ENCODE assay signal across 19 cellular contexts in the genomic region with DNA sequence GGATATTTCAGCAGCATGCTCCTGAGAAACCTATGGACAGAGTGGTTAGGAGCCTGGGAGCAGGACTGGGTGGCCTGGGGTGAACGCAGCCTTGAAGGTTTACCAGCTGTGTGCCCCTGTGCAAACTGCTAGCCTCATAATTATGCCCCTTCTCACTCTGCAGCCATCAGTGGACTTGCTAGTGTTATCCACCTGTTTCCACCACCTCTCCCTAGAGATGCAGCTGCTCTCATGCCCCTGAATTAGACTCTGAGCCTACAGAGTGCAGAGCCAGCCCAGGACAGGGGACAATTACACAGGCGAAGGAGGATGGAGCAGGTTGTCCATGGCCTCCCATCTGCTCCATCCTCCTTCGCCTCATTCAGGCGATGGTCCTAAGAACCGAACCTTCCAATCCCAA.
A peak's percentile ranks its signal among the peaks of the same experiment; 100 is the strongest.
DNase-seq lines count a peak whose midpoint lies in the region; ATAC-seq and TF ChIP-seq lines count a peak whose summit lies in the region.
"Had no signal": no experiment of that assay in that cellular context is flagged by ENCODE, and none has a peak within 500 bp of the region (broad histone marks: within the 10 kb centered on the region; RNA-seq: fewer than 3 reads in every experiment).

No MANE protein-coding gene starts in this region.

- intact Hi-C loops in ascending aorta (cut with DNase I) (no loop called here), upper lobe of right lung (cut with DNase I) (no loop called here)
- intact Hi-C loops in activated CD4-positive, alpha-beta T cell treated with anti-CD3 and anti-CD28 coated beads for 36 hours (cut with DNase I, micrococcal nuclease), result no loop called here

- no peak overlapping the region for H3K27ac ChIP-seq in RWPE2 (ENCODE audit: poor library complexity, severe bottlenecking)
- peak overlapping the region; percentile 19 to 51 for H3K27ac ChIP-seq in ascending aorta
- no peak overlapping the region for H3K27ac ChIP-seq in upper lobe of right lung
- H3K27ac ChIP-seq: BLaER1 had no signal

- no peak for ATAC-seq in RWPE2 (ENCODE audit: low read depth)
- ATAC-seq in upper lobe of right lung, result no peak
- no peak for ATAC-seq in activated CD4-positive, alpha-beta T cell treated with anti-CD3 and anti-CD28 coated beads for 36 hours

- H3K36me3 ChIP-seq in RWPE2 (ENCODE audit: low read depth), result no peaks in the 10 kb centered on the region
- peaks cover 19 to 39% of the 10 kb centered on the region in 2 donors for H3K36me3 ChIP-seq in ascending aorta
- no peaks in the 10 kb centered on the region for H3K36me3 ChIP-seq in upper lobe of right lung
- H3K36me3 ChIP-seq: BE2C had no signal

- H3K4me3 ChIP-seq in RWPE2 (ENCODE audit: severe bottlenecking), result no peak overlapping the region
- H3K4me3 ChIP-seq in ascending aorta, result no peak overlapping the region
- H3K4me3 ChIP-seq in upper lobe of right lung, result no peak overlapping the region
- H3K4me3 ChIP-seq: BLaER1 had no signal

- no peaks in the 10 kb centered on the region for H3K4me1 Mint-ChIP-seq in activated CD4-positive, alpha-beta T cell treated with anti-CD3 and anti-CD28 coated beads for 36 hours
- H3K4me1 Mint-ChIP-seq: CD14-positive monocyte; CD4-positive, CD25-positive, alpha-beta regulatory T cell; CD8-positive, alpha-beta memory T cell had no signal

- no peaks in the 10 kb centered on the region for H3K9me3 Mint-ChIP-seq in activated CD4-positive, alpha-beta T cell treated with anti-CD3 and anti-CD28 coated beads for 36 hours (ENCODE audit: low read depth)

- TF ChIP-seq CTCF in RWPE2 (IDR thresholded peaks at IDR 0.05; ENCODE audit: poor library complexity, severe bottlenecking), result no peak
- TF ChIP-seq CTCF in ascending aorta (IDR thresholded peaks at IDR 0.05), result no peak
- no peak for TF ChIP-seq CTCF in upper lobe of right lung (IDR thresholded peaks at IDR 0.05)

- no peak overlapping the region for H3K27ac Mint-ChIP-seq in activated CD4-positive, alpha-beta T cell treated with anti-CD3 and anti-CD28 coated beads for 36 hours
- H3K27ac Mint-ChIP-seq: CD14-positive monocyte; CD4-positive, alpha-beta memory T cell; CD4-positive, CD25-positive, alpha-beta regulatory T cell; CD8-positive, alpha-beta memory T cell had no signal

- H3K36me3 Mint-ChIP-seq in activated CD4-positive, alpha-beta T cell treated with anti-CD3 and anti-CD28 coated beads for 36 hours (ENCODE audit: low read depth), result peaks cover 34% of the 10 kb centered on the region

- DNase-seq in RWPE2 (ENCODE audit: low spot score) (peak; percentile 11), ascending aorta (ENCODE audit: low spot score in 2 of 2) (peak in 1 of 2 donors; percentile 51), myocyte (ENCODE audit: low read depth) (peak; percentile 65), upper lobe of right lung (peak; percentile 13), nucleus accumbens (lab: John Stamatoyannopoulos, UW) (no peak)
- no peak for DNase-seq in activated CD4-positive, alpha-beta T cell treated with anti-CD3 and anti-CD28 coated beads for 4 hours
- no peak for DNase-seq in activated CD4-positive, alpha-beta T cell treated with anti-CD3 and anti-CD28 coated beads for 36 hours
- DNase-seq: 8988T; ACHN; BE2C; C1 segment of cervical spinal cord; CD4-positive, alpha-beta memory T cell; CD4-positive, CD25-positive, alpha-beta regulatory T cell; CD8-positive, alpha-beta memory T cell; COR-L47; DMS79 treated with DMSO at 0.1 percent for 48 hours; GF-D8 had no signal

- H3K9me3 ChIP-seq in RWPE2 (ENCODE audit: severe bottlenecking) (no peaks in the 10 kb centered on the region), ascending aorta (no peaks in the 10 kb centered on the region), upper lobe of right lung (no peaks in the 10 kb centered on the region)
- H3K9me3 ChIP-seq: BE2C had no signal

- POLR2A ChIA-PET in activated CD4-positive, alpha-beta T cell treated with anti-CD3 and anti-CD28 coated beads for 36 hours (lab: Charles Lee), result no interaction called here

- CTCF ChIA-PET in activated CD4-positive, alpha-beta T cell treated with anti-CD3 and anti-CD28 coated beads for 36 hours (lab: Charles Lee), result no interaction called here

- H3K27me3 ChIP-seq in RWPE2 (ENCODE audit: insufficient read depth, poor library complexity, severe bottlenecking) (no peaks in the 10 kb centered on the region), ascending aorta (no peaks in the 10 kb centered on the region), upper lobe of right lung (no peaks in the 10 kb centered on the region)
- H3K27me3 ChIP-seq: BE2C, BLaER1 had no signal

- no peak overlapping the region for H3K4me3 Mint-ChIP-seq in activated CD4-positive, alpha-beta T cell treated with anti-CD3 and anti-CD28 coated beads for 36 hours
- H3K4me3 Mint-ChIP-seq: CD14-positive monocyte; CD4-positive, alpha-beta memory T cell; CD4-positive, CD25-positive, alpha-beta regulatory T cell; CD8-positive, alpha-beta memory T cell had no signal

- peaks cover 5% of the 10 kb centered on the region for H3K4me1 ChIP-seq in RWPE2 (ENCODE audit: insufficient read depth, poor library complexity, severe bottlenecking)
- peaks cover 0 to 43% of the 10 kb centered on the region in 2 donors for H3K4me1 ChIP-seq in ascending aorta
- H3K4me1 ChIP-seq in upper lobe of right lung, result no peaks in the 10 kb centered on the region
- H3K4me1 ChIP-seq: BE2C, BLaER1 had no signal

- H3K27me3 Mint-ChIP-seq in activated CD4-positive, alpha-beta T cell treated with anti-CD3 and anti-CD28 coated beads for 36 hours, result no peaks in the 10 kb centered on the region
- H3K27me3 Mint-ChIP-seq: CD4-positive, alpha-beta memory T cell; CD4-positive, CD25-positive, alpha-beta regulatory T cell; CD8-positive, alpha-beta memory T cell had no signal

Comparison
In these comparisons a context has a peak if more than half of its experiments do, and no peak if none do; other contexts are left out.
1. DNase-seq: peak in RWPE2 (single experiment), myocyte (single experiment) and upper lobe of right lung (single experiment); none in activated CD4-positive, alpha-beta T cell treated with anti-CD3 and anti-CD28 coated beads for 4 hours (0 of 2), activated CD4-positive, alpha-beta T cell treated with anti-CD3 and anti-CD28 coated beads for 36 hours (single experiment) and nucleus accumbens (0 of 56).
2. H3K27ac ChIP-seq: peak in ascending aorta (2 of 2); none in RWPE2 (single experiment) and upper lobe of right lung (single experiment).